2 cellular contexts compared by ENCODE assay signal in genomic region chr10:132931851-132932250, GRCh38. TPM values are rescaled to one million over a fixed set of nuclear protein-coding genes. Genes with fewer than 3 reads are reported as not detected.
"Had no signal": no experiment of that assay in that cellular context is flagged by ENCODE, and none has a peak within 500 bp of the region (broad histone marks: within the 10 kb centered on the region; RNA-seq: fewer than 3 reads in every experiment).

No MANE protein-coding gene starts in this region.

RNA-seq across cellular contexts. Expression of gene CFAP46, which starts 10.5 kb away (rescaled TPM):
- total RNA-seq: activated CD4-positive, alpha-beta memory T cell treated with anti-CD3 and anti-CD28 coated beads, Interleukin-2, amount 10 ng/mL, durations not matched to agents 7 days and 5 days; mesenteric fat pad had no signal
